Comparison of ENCODE assay signal across 14 cellular contexts in the genomic region with DNA sequence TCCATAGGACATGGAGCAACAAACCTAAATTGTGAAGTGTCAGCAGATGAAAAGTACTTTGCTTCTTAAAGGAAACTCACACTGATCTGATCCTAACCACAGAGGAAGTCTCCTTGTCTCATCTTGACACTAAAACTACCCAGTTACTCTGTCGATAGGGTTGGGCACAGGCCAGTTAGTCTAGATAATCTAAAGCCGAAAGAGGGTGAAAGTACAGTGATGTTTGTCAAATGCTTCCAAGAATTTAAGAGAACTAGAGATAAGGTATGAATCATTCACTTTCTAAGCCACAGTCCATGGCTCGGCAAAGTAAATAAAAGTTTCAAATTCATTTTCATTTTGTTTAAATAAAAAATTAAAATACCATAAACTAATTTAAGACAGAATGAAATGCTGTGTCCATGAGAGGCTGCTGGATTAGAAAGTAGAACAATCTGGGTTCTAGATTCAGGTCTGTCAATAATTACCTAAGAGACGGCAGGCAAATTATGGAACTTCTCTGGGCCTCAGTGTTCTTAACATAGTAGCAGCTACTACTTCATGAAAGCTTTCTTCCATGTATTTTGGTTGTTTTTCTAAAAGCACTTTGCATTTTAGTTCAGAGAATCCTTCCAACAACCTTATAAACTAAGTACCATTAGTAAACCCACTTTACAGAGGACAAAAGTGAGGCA.
DNase-seq lines count a peak whose midpoint lies in the region; ATAC-seq lines count a peak whose summit lies in the region.
"Had no signal": no experiment of that assay in that cellular context is flagged by ENCODE, and none has a peak within 500 bp of the region (broad histone marks: within the 10 kb centered on the region; RNA-seq: fewer than 3 reads in every experiment).

No MANE protein-coding gene starts in this region.

- H3K4me1 ChIP-seq in adipocyte (ENCODE audit: control insufficient read depth, insufficient read depth, low read length) (peaks cover 24% of the 10 kb centered on the region), right cardiac atrium (ENCODE audit: control insufficient read depth, insufficient read depth, low read length) (peaks cover 1% of the 10 kb centered on the region)

- no peak overlapping the region for H3K27ac ChIP-seq in right cardiac atrium (ENCODE audit: low read length)

- CTCF ChIA-PET in activated CD8-positive, alpha-beta T cell treated with anti-CD3 and anti-CD28 coated beads, Interleukin-2, amount 10 ng/mL, durations not matched to agents 7 days and 5 days (lab: Charles Lee) = no interaction called here
- CTCF ChIA-PET in activated CD8-positive, alpha-beta memory T cell treated with anti-CD3 and anti-CD28 coated beads, Interleukin-2, amount 10 ng/mL, durations not matched to agents 7 days and 5 days (lab: Charles Lee) = no interaction called here

- H3K4me3 ChIP-seq in adipocyte (ENCODE audit: low read length) (peak overlapping the region; percentile 71), right cardiac atrium (ENCODE audit: low read length) (peak overlapping the region; percentile 18)

- peak; percentile 16 for DNase-seq in HT1080 (ENCODE audit: low read depth)
- DNase-seq in adipocyte (ENCODE audit: low read depth) = peak; percentile 76
- DNase-seq in right cardiac atrium = peak in 2 of 3 donors; percentile 26 to 60
- DNase-seq in stromal cell of bone marrow (ENCODE audit: low read depth) = peak; percentile 32
- DNase-seq in activated CD8-positive, alpha-beta T cell treated with anti-CD3 and anti-CD28 coated beads, Interleukin-2, amount 10 ng/mL, durations not matched to agents 7 days and 5 days = no peak
- no peak for DNase-seq in activated CD8-positive, alpha-beta memory T cell treated with anti-CD3 and anti-CD28 coated beads, Interleukin-2, amount 10 ng/mL, durations not matched to agents 7 days and 5 days
- no peak for DNase-seq in NCI-H2081 (lab: John Stamatoyannopoulos, UW)
- DNase-seq: activated naive CD4-positive, alpha-beta T cell; DND-41; effector memory CD8-positive, alpha-beta T cell; H7; NCI-H1436 treated with DMSO at 0.1 percent for 48 hours; posterior cingulate gyrus had no signal

- no peaks in the 10 kb centered on the region for H3K4me1 Mint-ChIP-seq in activated CD8-positive, alpha-beta T cell treated with anti-CD3 and anti-CD28 coated beads, Interleukin-2, amount 10 ng/mL, durations not matched to agents 7 days and 5 days (ENCODE audit: low read depth)
- no peaks in the 10 kb centered on the region for H3K4me1 Mint-ChIP-seq in activated CD8-positive, alpha-beta memory T cell treated with anti-CD3 and anti-CD28 coated beads, Interleukin-2, amount 10 ng/mL, durations not matched to agents 7 days and 5 days

- H3K9ac ChIP-seq in adipocyte (ENCODE audit: low read length) = peak overlapping the region; percentile 27

- no peak overlapping the region for H3K27ac Mint-ChIP-seq in activated CD8-positive, alpha-beta T cell treated with anti-CD3 and anti-CD28 coated beads, Interleukin-2, amount 10 ng/mL, durations not matched to agents 7 days and 5 days
- no peak overlapping the region for H3K27ac Mint-ChIP-seq in activated CD8-positive, alpha-beta memory T cell treated with anti-CD3 and anti-CD28 coated beads, Interleukin-2, amount 10 ng/mL, durations not matched to agents 7 days and 5 days
- H3K27ac Mint-ChIP-seq: effector memory CD8-positive, alpha-beta T cell had no signal

- POLR2A ChIA-PET in activated CD8-positive, alpha-beta T cell treated with anti-CD3 and anti-CD28 coated beads, Interleukin-2, amount 10 ng/mL, durations not matched to agents 7 days and 5 days (lab: Charles Lee) = no interaction called here

- H3K9me3 Mint-ChIP-seq in activated CD8-positive, alpha-beta T cell treated with anti-CD3 and anti-CD28 coated beads, Interleukin-2, amount 10 ng/mL, durations not matched to agents 7 days and 5 days (ENCODE audit: insufficient read depth) = no peaks in the 10 kb centered on the region
- H3K9me3 Mint-ChIP-seq in activated CD8-positive, alpha-beta memory T cell treated with anti-CD3 and anti-CD28 coated beads, Interleukin-2, amount 10 ng/mL, durations not matched to agents 7 days and 5 days (ENCODE audit: low read depth) = no peaks in the 10 kb centered on the region

- no peaks in the 10 kb centered on the region for H3K27me3 Mint-ChIP-seq in activated CD8-positive, alpha-beta T cell treated with anti-CD3 and anti-CD28 coated beads, Interleukin-2, amount 10 ng/mL, durations not matched to agents 7 days and 5 days (ENCODE audit: low read depth)
- no peaks in the 10 kb centered on the region for H3K27me3 Mint-ChIP-seq in activated CD8-positive, alpha-beta memory T cell treated with anti-CD3 and anti-CD28 coated beads, Interleukin-2, amount 10 ng/mL, durations not matched to agents 7 days and 5 days

- WGBS in right cardiac atrium = 28% methylated on average over 4 of the region's 4 CpGs

- H3K9me3 ChIP-seq in adipocyte (ENCODE audit: control insufficient read depth, low read length) = no peaks in the 10 kb centered on the region
- H3K9me3 ChIP-seq in right cardiac atrium (ENCODE audit: control insufficient read depth, low read length) = no peaks in the 10 kb centered on the region

- no peaks in the 10 kb centered on the region for H3K36me3 ChIP-seq in adipocyte (ENCODE audit: control insufficient read depth, insufficient read depth, low read length, severe bottlenecking)

- ATAC-seq in right cardiac atrium = peak; percentile 84 to 86
- ATAC-seq in activated CD8-positive, alpha-beta T cell treated with anti-CD3 and anti-CD28 coated beads, Interleukin-2, amount 10 ng/mL, durations not matched to agents 7 days and 5 days = no peak
- no peak for ATAC-seq in activated CD8-positive, alpha-beta memory T cell treated with anti-CD3 and anti-CD28 coated beads, Interleukin-2, amount 10 ng/mL, durations not matched to agents 7 days and 5 days
- ATAC-seq: effector memory CD8-positive, alpha-beta T cell; Panc1 had no signal

- intact Hi-C loops in right cardiac atrium (cut with DNase I) = no loop called here

- H3K27me3 ChIP-seq in adipocyte (replicated peaks; ENCODE audit: control insufficient read depth, insufficient read depth, low read length) (no peaks in the 10 kb centered on the region), right cardiac atrium (ENCODE audit: control insufficient read depth, insufficient read depth) (no peaks in the 10 kb centered on the region)

- H3K36me3 Mint-ChIP-seq in activated CD8-positive, alpha-beta T cell treated with anti-CD3 and anti-CD28 coated beads, Interleukin-2, amount 10 ng/mL, durations not matched to agents 7 days and 5 days (ENCODE audit: low read depth) = no peaks in the 10 kb centered on the region
- no peaks in the 10 kb centered on the region for H3K36me3 Mint-ChIP-seq in activated CD8-positive, alpha-beta memory T cell treated with anti-CD3 and anti-CD28 coated beads, Interleukin-2, amount 10 ng/mL, durations not matched to agents 7 days and 5 days

- no peak overlapping the region for H3K4me3 Mint-ChIP-seq in activated CD8-positive, alpha-beta T cell treated with anti-CD3 and anti-CD28 coated beads, Interleukin-2, amount 10 ng/mL, durations not matched to agents 7 days and 5 days
- no peak overlapping the region for H3K4me3 Mint-ChIP-seq in activated CD8-positive, alpha-beta memory T cell treated with anti-CD3 and anti-CD28 coated beads, Interleukin-2, amount 10 ng/mL, durations not matched to agents 7 days and 5 days
- H3K4me3 Mint-ChIP-seq: effector memory CD8-positive, alpha-beta T cell had no signal

Comparison
In these comparisons a context has a peak if more than half of its experiments do, and no peak if none do; other contexts are left out.
1. DNase-seq: peak in HT1080 (single experiment), adipocyte (single experiment), right cardiac atrium (2 of 3) and stromal cell of bone marrow (single experiment); none in activated CD8-positive, alpha-beta T cell treated with anti-CD3 and anti-CD28 coated beads, Interleukin-2, amount 10 ng/mL, durations not matched to agents 7 days and 5 days (single experiment), activated CD8-positive, alpha-beta memory T cell treated with anti-CD3 and anti-CD28 coated beads, Interleukin-2, amount 10 ng/mL, durations not matched to agents 7 days and 5 days (single experiment) and NCI-H2081 (0 of 2).
2. ATAC-seq: peak in right cardiac atrium (2 of 2); none in activated CD8-positive, alpha-beta T cell treated with anti-CD3 and anti-CD28 coated beads, Interleukin-2, amount 10 ng/mL, durations not matched to agents 7 days and 5 days (single experiment) and activated CD8-positive, alpha-beta memory T cell treated with anti-CD3 and anti-CD28 coated beads, Interleukin-2, amount 10 ng/mL, durations not matched to agents 7 days and 5 days (single experiment).